In the genomic region with DNA sequence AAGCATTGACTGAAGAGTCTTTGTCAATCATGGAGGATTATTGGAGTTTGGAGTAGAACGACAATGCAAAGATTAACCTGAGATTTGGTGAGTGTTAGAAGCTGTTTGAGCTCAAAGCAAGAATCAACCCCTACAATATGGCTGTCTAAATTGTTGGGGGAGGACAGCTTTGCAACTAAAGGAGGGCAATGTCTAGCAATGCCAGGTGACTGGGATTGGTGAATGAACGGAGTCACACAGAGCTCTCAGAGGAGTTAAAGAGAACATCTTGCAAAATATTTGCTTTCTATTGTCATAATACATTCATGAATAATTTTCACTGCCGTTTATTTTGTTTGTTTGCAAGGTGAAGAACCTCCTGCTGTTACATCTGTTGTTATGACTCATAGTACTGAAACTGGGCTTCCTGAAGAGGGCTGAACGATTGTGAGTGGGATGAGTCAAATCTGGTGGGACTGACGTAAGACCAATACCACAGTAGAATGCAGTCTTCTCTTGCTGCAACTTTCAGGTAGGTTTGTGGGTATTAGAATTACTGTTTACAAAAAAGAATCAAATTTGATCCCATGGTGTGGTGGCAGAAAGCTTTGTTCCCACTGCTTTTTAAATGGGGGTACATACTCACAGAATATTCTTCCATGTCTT, we compare ENCODE assay signal across 9 cellular contexts.
A peak's percentile ranks its signal among the peaks of the same experiment; 100 is the strongest.
DNase-seq lines count a peak whose midpoint lies in the region; ATAC-seq and TF ChIP-seq lines count a peak whose summit lies in the region.
"Had no signal": no experiment of that assay in that cellular context is flagged by ENCODE, and none has a peak within 500 bp of the region (broad histone marks: within the 10 kb centered on the region; RNA-seq: fewer than 3 reads in every experiment).

No MANE protein-coding gene starts in this region.

- POLR2A ChIA-PET in A673 (lab: Charles Lee; ENCODE audit: low non-redundant PET) = no interaction called here
- POLR2A ChIA-PET in naive thymus-derived CD4-positive, alpha-beta T cell (lab: Charles Lee) = no interaction called here

- H3K27me3 ChIP-seq in A673 (replicated peaks; ENCODE audit: insufficient read depth, low read depth, low read length, poor library complexity) (no peaks in the 10 kb centered on the region), suprapubic skin (no peaks in the 10 kb centered on the region)
- H3K27me3 ChIP-seq in naive thymus-derived CD4-positive, alpha-beta T cell (ENCODE audit: control insufficient read depth in 2 of 2, insufficient read depth in 2 of 2, low read length in 2 of 2) = no peaks in the 10 kb centered on the region

- H3K4me3 Mint-ChIP-seq in activated T-helper 1 cell treated with anti-CD3 and anti-CD28 coated beads, Interleukin-12 subunit alpha, Interleukin-12 subunit beta, Interleukin-2, Interleukin-4 antibody, amounts not matched to agents 30 ng/mL and 10 ng/mL and 1 ng/mL, durations not matched to agents 14 hours and 24 hours and 36 hours = peak overlapping the region; percentile 27
- H3K4me3 Mint-ChIP-seq in naive thymus-derived CD4-positive, alpha-beta T cell = peak overlapping the region in 1 of 10 donors; percentile 65

- peaks cover 60% of the 10 kb centered on the region for H3K4me1 Mint-ChIP-seq in activated T-helper 1 cell treated with anti-CD3 and anti-CD28 coated beads, Interleukin-12 subunit alpha, Interleukin-12 subunit beta, Interleukin-2, Interleukin-4 antibody, amounts not matched to agents 30 ng/mL and 10 ng/mL and 1 ng/mL, durations not matched to agents 14 hours and 24 hours and 36 hours (ENCODE audit: low read depth)
- H3K4me1 Mint-ChIP-seq in naive thymus-derived CD4-positive, alpha-beta T cell = peaks cover 0 to 45% (median 0%) of the 10 kb centered on the region in 7 donors

- H3K36me3 ChIP-seq in A673 (ENCODE audit: insufficient read depth, low read length, poor library complexity, severe bottlenecking) (no peaks in the 10 kb centered on the region), suprapubic skin (peaks cover 2% of the 10 kb centered on the region)
- H3K36me3 ChIP-seq in naive thymus-derived CD4-positive, alpha-beta T cell (ENCODE audit: control insufficient read depth in 2 of 3, insufficient read depth in 3 of 3, low read length in 3 of 3) = no peaks in the 10 kb centered on the region

- peak; percentile 95 for ATAC-seq in HG02571 (IDR thresholded peaks at IDR 0.05; ENCODE audit: unreplicated experiment)
- peak; percentile 78 for ATAC-seq in naive thymus-derived CD4-positive, alpha-beta T cell
- no peak for ATAC-seq in left lobe of liver

- H3K9me3 ChIP-seq in A673 (ENCODE audit: low read depth, low read length, poor library complexity, severe bottlenecking) (no peaks in the 10 kb centered on the region), suprapubic skin (no peaks in the 10 kb centered on the region)
- no peaks in the 10 kb centered on the region for H3K9me3 ChIP-seq in naive thymus-derived CD4-positive, alpha-beta T cell (ENCODE audit: control insufficient read depth in 2 of 3, low read length in 3 of 3)

- CTCF ChIA-PET in A673 (lab: Charles Lee) = interaction anchor here (0.5 kb wide), 1 partner anchor 44 kb away, joined by 7 read pairs; no protein-coding TSS in a partner anchor
- CTCF ChIA-PET in naive thymus-derived CD4-positive, alpha-beta T cell (lab: Charles Lee) = no interaction called here

- no peak for TF ChIP-seq EP300 in suprapubic skin (IDR thresholded peaks at IDR 0.05)

- H3K4me3 ChIP-seq in A673 (ENCODE audit: low read depth, low read length, poor library complexity, severe bottlenecking) (no peak overlapping the region), GM12865 (ENCODE audit: low read depth, low read length) (peak overlapping the region; percentile 42), suprapubic skin (no peak overlapping the region)
- no peak overlapping the region for H3K4me3 ChIP-seq in naive thymus-derived CD4-positive, alpha-beta T cell (ENCODE audit: low read length)

- intact Hi-C loops in A673 (cut with micrococcal nuclease; ENCODE audit: unreplicated experiment) = no loop called here
- intact Hi-C loops in activated T-helper 1 cell treated with anti-CD3 and anti-CD28 coated beads, Interleukin-12 subunit alpha, Interleukin-12 subunit beta, Interleukin-2, Interleukin-4 antibody, amounts not matched to agents 30 ng/mL and 10 ng/mL and 1 ng/mL, durations not matched to agents 14 hours and 24 hours and 36 hours (cut with micrococcal nuclease) = loop anchor here (1.0 to 10.0 kb wide), 5 partner anchors 28 to 1908 kb away; partner anchors contain the start of genes C11orf71, RBM7 and TTC12
- intact Hi-C loops in naive thymus-derived CD4-positive, alpha-beta T cell (cut with micrococcal nuclease) = no loop called here

- WGBS in suprapubic skin = 61% methylated on average over 5 of the region's 5 CpGs

- peak overlapping the region; percentile 85 for H3K27ac Mint-ChIP-seq in activated T-helper 1 cell treated with anti-CD3 and anti-CD28 coated beads, Interleukin-12 subunit alpha, Interleukin-12 subunit beta, Interleukin-2, Interleukin-4 antibody, amounts not matched to agents 30 ng/mL and 10 ng/mL and 1 ng/mL, durations not matched to agents 14 hours and 24 hours and 36 hours
- H3K27ac Mint-ChIP-seq in naive thymus-derived CD4-positive, alpha-beta T cell = peak overlapping the region in 2 of 9 donors; percentile 25 to 86

- H3K36me3 Mint-ChIP-seq in activated T-helper 1 cell treated with anti-CD3 and anti-CD28 coated beads, Interleukin-12 subunit alpha, Interleukin-12 subunit beta, Interleukin-2, Interleukin-4 antibody, amounts not matched to agents 30 ng/mL and 10 ng/mL and 1 ng/mL, durations not matched to agents 14 hours and 24 hours and 36 hours (ENCODE audit: low read depth) = no peaks in the 10 kb centered on the region
- H3K36me3 Mint-ChIP-seq in naive thymus-derived CD4-positive, alpha-beta T cell = peaks cover 0 to 15% (median 0%) of the 10 kb centered on the region in 5 donors

- peaks cover 4% of the 10 kb centered on the region for H3K9me3 Mint-ChIP-seq in activated T-helper 1 cell treated with anti-CD3 and anti-CD28 coated beads, Interleukin-12 subunit alpha, Interleukin-12 subunit beta, Interleukin-2, Interleukin-4 antibody, amounts not matched to agents 30 ng/mL and 10 ng/mL and 1 ng/mL, durations not matched to agents 14 hours and 24 hours and 36 hours
- peaks cover 0 to 11% (median 0%) of the 10 kb centered on the region in 11 donors for H3K9me3 Mint-ChIP-seq in naive thymus-derived CD4-positive, alpha-beta T cell

- no peak overlapping the region for H3K27ac ChIP-seq in A673 (ENCODE audit: low read depth, low read length, poor library complexity, severe bottlenecking)
- H3K27ac ChIP-seq in naive thymus-derived CD4-positive, alpha-beta T cell (ENCODE audit: low read depth, low read length) = no peak overlapping the region
- no peak overlapping the region for H3K27ac ChIP-seq in suprapubic skin
- H3K27ac ChIP-seq: HL-60 had no signal

- TF ChIP-seq CTCF in A673 (conservative IDR thresholded peaks at IDR 0.05; ENCODE audit: low read depth, low read length) = no peak
- no peak for TF ChIP-seq CTCF in GM12865 (IDR thresholded peaks at IDR 0.05; ENCODE audit: insufficient read depth, low read depth, low read length, missing control alignments)
- TF ChIP-seq CTCF in suprapubic skin (IDR thresholded peaks at IDR 0.05) = no peak

- BruUV-seq in A673 (replicated peaks; lab: Mats Ljungman, UMichigan) = no TSS peak

- H3K27me3 Mint-ChIP-seq in activated T-helper 1 cell treated with anti-CD3 and anti-CD28 coated beads, Interleukin-12 subunit alpha, Interleukin-12 subunit beta, Interleukin-2, Interleukin-4 antibody, amounts not matched to agents 30 ng/mL and 10 ng/mL and 1 ng/mL, durations not matched to agents 14 hours and 24 hours and 36 hours (ENCODE audit: insufficient read depth) = peaks cover 19% of the 10 kb centered on the region
- peaks cover 0 to 37% (median 5%) of the 10 kb centered on the region in 5 donors for H3K27me3 Mint-ChIP-seq in naive thymus-derived CD4-positive, alpha-beta T cell

- no peak for TF ChIP-seq POLR2A in suprapubic skin (IDR thresholded peaks at IDR 0.05)

- DNase-seq in A673 (ENCODE audit: low spot score) = peak; percentile 37
- peak; percentile 96 for DNase-seq in GM12865 (ENCODE audit: low read depth)
- DNase-seq in MV-4-11 (lab: John Stamatoyannopoulos, UW) = peak; percentile 34
- peak; percentile 49 for DNase-seq in activated T-helper 1 cell treated with anti-CD3 and anti-CD28 coated beads, Interleukin-12 subunit alpha, Interleukin-12 subunit beta, Interleukin-2, Interleukin-4 antibody, amounts not matched to agents 30 ng/mL and 10 ng/mL and 1 ng/mL, durations not matched to agents 14 hours and 24 hours and 36 hours (ENCODE audit: low spot score)
- peak in 1 of 9 donors; percentile 26 for DNase-seq in naive thymus-derived CD4-positive, alpha-beta T cell
- DNase-seq in suprapubic skin (ENCODE audit: low spot score in 2 of 2) = no peak
- no peak for DNase-seq in left lobe of liver (ENCODE audit: low spot score)

- H3K4me1 ChIP-seq in A673 (ENCODE audit: insufficient read depth, low read length, poor library complexity, severe bottlenecking) (no peaks in the 10 kb centered on the region), suprapubic skin (no peaks in the 10 kb centered on the region)
- H3K4me1 ChIP-seq in naive thymus-derived CD4-positive, alpha-beta T cell (ENCODE audit: control insufficient read depth in 2 of 2, insufficient read depth in 2 of 2, low read length in 2 of 2) = peaks cover 0 to 25% of the 10 kb centered on the region in 2 donors

Comparison
In these comparisons a context has a peak if more than half of its experiments do, and no peak if none do; other contexts are left out.
1. DNase-seq: peak in A673 (single experiment), GM12865 (single experiment), MV-4-11 (single experiment) and activated T-helper 1 cell treated with anti-CD3 and anti-CD28 coated beads, Interleukin-12 subunit alpha, Interleukin-12 subunit beta, Interleukin-2, Interleukin-4 antibody, amounts not matched to agents 30 ng/mL and 10 ng/mL and 1 ng/mL, durations not matched to agents 14 hours and 24 hours and 36 hours (single experiment); none in suprapubic skin (0 of 2) and left lobe of liver (single experiment).